19 cellular contexts compared by ENCODE assay signal in genomic region chr13:24842533-24843278, GRCh38.
DNase-seq lines count a peak whose midpoint lies in the region; ATAC-seq and TF ChIP-seq lines count a peak whose summit lies in the region.
"Had no signal": no experiment of that assay in that cellular context is flagged by ENCODE, and none has a peak within 500 bp of the region (broad histone marks: within the 10 kb centered on the region; RNA-seq: fewer than 3 reads in every experiment).

No MANE protein-coding gene starts in this region.

- H3K36me3 Mint-ChIP-seq in Calu3 (ENCODE audit: insufficient read depth, unreplicated experiment): no peaks in the 10 kb centered on the region

- intact Hi-C loops in left lung (cut with DNase I) (no loop called here), Calu3 (cut with micrococcal nuclease; ENCODE audit: unreplicated experiment) (no loop called here), right cardiac atrium (cut with DNase I) (no loop called here)

- H3K9me3 ChIP-seq in left lung (no peaks in the 10 kb centered on the region), right cardiac atrium (ENCODE audit: control insufficient read depth, low read length) (no peaks in the 10 kb centered on the region)
- H3K9me3 ChIP-seq: adrenal gland, BLaER1, pancreas, tibial artery had no signal

- H3K9me3 Mint-ChIP-seq in Calu3 (ENCODE audit: low read depth, unreplicated experiment): no peaks in the 10 kb centered on the region
- H3K9me3 Mint-ChIP-seq: activated T-helper 17 cell treated with anti-CD3 and anti-CD28 coated beads, Interleukin-2, amount 50 U/mL, for 72 hours; effector memory CD8-positive, alpha-beta T cell had no signal

- DNase-seq in ELR (ENCODE audit: low read depth) (peak; percentile 13), MV-4-11 (lab: John Stamatoyannopoulos, UW) (peak; percentile 94), SKM-1 treated with dmso at 0.1 percent for 144 hours (lab: John Stamatoyannopoulos, UW; ENCODE audit: unreplicated experiment) (peak; percentile 30), left lung (peak in 1 of 2 donors; percentile 35), Calu3 (no peak), right cardiac atrium (no peak), globus pallidus (ENCODE audit: low spot score) (no peak)
- DNase-seq: adrenal gland; cerebellar nuclear complex; DMS79; effector memory CD8-positive, alpha-beta T cell; NCI-H1436; NCI-H446; pancreas; PC-3; tibial artery had no signal

- no peaks in the 10 kb centered on the region for H3K27me3 ChIP-seq in left lung
- no peaks in the 10 kb centered on the region for H3K27me3 ChIP-seq in right cardiac atrium (ENCODE audit: control insufficient read depth, insufficient read depth)
- H3K27me3 ChIP-seq: adrenal gland, BLaER1, pancreas, tibial artery had no signal

- CTCF ChIA-PET in Calu3 (lab: Charles Lee): interaction anchor here (0.7 kb wide), 1 partner anchor 102 kb away, joined by 3 read pairs; no protein-coding TSS in a partner anchor

- ATAC-seq in left lung (peak; percentile 93), GM21423 (IDR thresholded peaks at IDR 0.05; ENCODE audit: unreplicated experiment) (no peak), right cardiac atrium (no peak)
- ATAC-seq: activated T-helper 17 cell treated with anti-CD3 and anti-CD28 coated beads, Interleukin-2, amount 50 U/mL, for 72 hours; effector memory CD8-positive, alpha-beta T cell; pancreas; PC-3 had no signal

- H3K4me3 Mint-ChIP-seq in Calu3 (ENCODE audit: low read depth, unreplicated experiment): no peak overlapping the region
- H3K4me3 Mint-ChIP-seq: activated T-helper 17 cell treated with anti-CD3 and anti-CD28 coated beads, Interleukin-2, amount 50 U/mL, for 72 hours; effector memory CD8-positive, alpha-beta T cell had no signal

- H3K36me3 ChIP-seq in left lung: no peaks in the 10 kb centered on the region
- H3K36me3 ChIP-seq: adrenal gland, BLaER1, pancreas, tibial artery had no signal

- TF ChIP-seq CTCF in left lung (IDR thresholded peaks at IDR 0.05): no peak
- TF ChIP-seq CTCF in Calu3 (IDR thresholded peaks at IDR 0.05; ENCODE audit: unreplicated experiment): no peak

- BruUV-seq in Calu3 (replicated peaks; lab: Mats Ljungman, UMichigan): no TSS peak

- no peak overlapping the region for H3K27ac Mint-ChIP-seq in Calu3 (ENCODE audit: unreplicated experiment)
- H3K27ac Mint-ChIP-seq: activated T-helper 17 cell treated with anti-CD3 and anti-CD28 coated beads, Interleukin-2, amount 50 U/mL, for 72 hours; effector memory CD8-positive, alpha-beta T cell had no signal

- no peaks in the 10 kb centered on the region for H3K4me1 Mint-ChIP-seq in Calu3 (ENCODE audit: low read depth, unreplicated experiment)
- H3K4me1 Mint-ChIP-seq: activated T-helper 17 cell treated with anti-CD3 and anti-CD28 coated beads, Interleukin-2, amount 50 U/mL, for 72 hours had no signal

- WGBS in right cardiac atrium: 91% methylated on average over 9 of the region's 9 CpGs

- H3K27ac ChIP-seq in left lung: no peak overlapping the region
- H3K27ac ChIP-seq in right cardiac atrium (ENCODE audit: low read length): no peak overlapping the region
- H3K27ac ChIP-seq: adrenal gland, BLaER1, pancreas, tibial artery had no signal

- H3K27me3 Mint-ChIP-seq in Calu3 (ENCODE audit: unreplicated experiment): no peaks in the 10 kb centered on the region

- H3K4me3 ChIP-seq in left lung: no peak overlapping the region
- H3K4me3 ChIP-seq in right cardiac atrium (ENCODE audit: low read length): no peak overlapping the region
- H3K4me3 ChIP-seq: adrenal gland, BLaER1, pancreas, tibial artery had no signal

- H3K4me1 ChIP-seq in left lung (no peaks in the 10 kb centered on the region), right cardiac atrium (ENCODE audit: control insufficient read depth, insufficient read depth, low read length) (no peaks in the 10 kb centered on the region)
- H3K4me1 ChIP-seq: adrenal gland, BLaER1, pancreas had no signal

Comparison
In these comparisons a context has a peak if more than half of its experiments do, and no peak if none do; other contexts are left out.
1. DNase-seq: peak in ELR (single experiment), MV-4-11 (single experiment) and SKM-1 treated with dmso at 0.1 percent for 144 hours (single experiment); none in Calu3 (single experiment), right cardiac atrium (0 of 3) and globus pallidus (single experiment).